1 cellular context compared by ENCODE assay signal in genomic region chr11:32821917-32822560, GRCh38.
TF ChIP-seq lines count a peak whose summit lies in the region.

No MANE protein-coding gene starts in this region.

TF ChIP-seq in GM12878, 131 proteins besides CTCF, POLR2A, EP300 and RAD21:
- TF ChIP-seq LARP7 (IDR thresholded peaks at IDR 0.05) (no peak), IKZF1 (conservative IDR thresholded peaks at IDR 0.05) (peak; percentile 81), SKIL (IDR thresholded peaks at IDR 0.05; ENCODE audit: low read depth, poor library complexity, severe bottlenecking) (peak; percentile 18), MTA2 (IDR thresholded peaks at IDR 0.05; ENCODE audit: low read depth) (peak; percentile 90), DPF2 (IDR thresholded peaks at IDR 0.05) (peak; percentile 64; the same call in 1 of the 2 replicates), BMI1 (IDR thresholded peaks at IDR 0.05; ENCODE audit: borderline replicate concordance) (peak; percentile 17; the same call in 1 of the 2 replicates), ZNF207 (IDR thresholded peaks at IDR 0.05; ENCODE audit: borderline replicate concordance) (no peak), YBX1 (IDR thresholded peaks at IDR 0.05) (no peak), IKZF2 (IDR thresholded peaks at IDR 0.05) (peak; percentile 75 to 84; a peak in 2 of 4 replicates), ATF7 (IDR thresholded peaks at IDR 0.05; ENCODE audit: low read depth) (peak; percentile 95), ZBED1 (IDR thresholded peaks at IDR 0.05; ENCODE audit: borderline replicate concordance) (0 out of 2 replicates have a peak, but pooled peaks have one; percentile 26), SUZ12 (IDR thresholded peaks at IDR 0.05; ENCODE audit: unreplicated experiment) (no peak), MEF2B (IDR thresholded peaks at IDR 0.05; ENCODE audit: partially characterized antibody, poor library complexity, severe bottlenecking) (peak; percentile 49)
- TF ChIP-seq, protein P1, sequence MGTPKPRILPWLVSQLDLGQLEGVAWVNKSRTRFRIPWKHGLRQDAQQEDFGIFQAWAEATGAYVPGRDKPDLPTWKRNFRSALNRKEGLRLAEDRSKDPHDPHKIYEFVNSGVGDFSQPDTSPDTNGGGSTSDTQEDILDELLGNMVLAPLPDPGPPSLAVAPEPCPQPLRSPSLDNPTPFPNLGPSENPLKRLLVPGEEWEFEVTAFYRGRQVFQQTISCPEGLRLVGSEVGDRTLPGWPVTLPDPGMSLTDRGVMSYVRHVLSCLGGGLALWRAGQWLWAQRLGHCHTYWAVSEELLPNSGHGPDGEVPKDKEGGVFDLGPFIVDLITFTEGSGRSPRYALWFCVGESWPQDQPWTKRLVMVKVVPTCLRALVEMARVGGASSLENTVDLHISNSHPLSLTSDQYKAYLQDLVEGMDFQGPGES (IDR thresholded peaks at IDR 0.05): no peak
- TF ChIP-seq, protein P2, sequence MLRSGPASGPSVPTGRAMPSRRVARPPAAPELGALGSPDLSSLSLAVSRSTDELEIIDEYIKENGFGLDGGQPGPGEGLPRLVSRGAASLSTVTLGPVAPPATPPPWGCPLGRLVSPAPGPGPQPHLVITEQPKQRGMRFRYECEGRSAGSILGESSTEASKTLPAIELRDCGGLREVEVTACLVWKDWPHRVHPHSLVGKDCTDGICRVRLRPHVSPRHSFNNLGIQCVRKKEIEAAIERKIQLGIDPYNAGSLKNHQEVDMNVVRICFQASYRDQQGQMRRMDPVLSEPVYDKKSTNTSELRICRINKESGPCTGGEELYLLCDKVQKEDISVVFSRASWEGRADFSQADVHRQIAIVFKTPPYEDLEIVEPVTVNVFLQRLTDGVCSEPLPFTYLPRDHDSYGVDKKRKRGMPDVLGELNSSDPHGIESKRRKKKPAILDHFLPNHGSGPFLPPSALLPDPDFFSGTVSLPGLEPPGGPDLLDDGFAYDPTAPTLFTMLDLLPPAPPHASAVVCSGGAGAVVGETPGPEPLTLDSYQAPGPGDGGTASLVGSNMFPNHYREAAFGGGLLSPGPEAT (IDR thresholded peaks at IDR 0.05; ENCODE audit: low read depth): peak; percentile 88
TF ChIP-seq in GM12878: peak in this region for 10.
